ENCODE assay signal across 25 cellular contexts in genomic region chr11:95833378-95833777, GRCh38.
"Had no signal": no experiment of that assay in that cellular context is flagged by ENCODE, and none has a peak within 500 bp of the region (broad histone marks: within the 10 kb centered on the region; RNA-seq: fewer than 3 reads in every experiment).

No MANE protein-coding gene starts in this region.

- ATAC-seq: esophagus mucosa; gastrocnemius medialis; heart left ventricle; left cardiac atrium; natural killer cell; psoas muscle; right cardiac atrium; stimulated activated naive CD8-positive, alpha-beta T cell treated with anti-CD3 and anti-CD28 coated beads, Interleukin-15, amount 100 ng/mL, for 72 hours had no signal

- H3K4me1 Mint-ChIP-seq: endodermal cell had no signal

- H3K27ac Mint-ChIP-seq: endodermal cell had no signal

- H3K9me3 Mint-ChIP-seq: dendritic cell treated with granulocyte-macrophage colony-stimulating factor and Interleukin-4, amounts not matched to agents 40 ng/mL and 50 ng/mL, for 4 days; endodermal cell; natural killer cell; stimulated activated naive CD8-positive, alpha-beta T cell treated with anti-CD3 and anti-CD28 coated beads, Interleukin-15, amount 100 ng/mL, for 72 hours had no signal

- H3K27me3 Mint-ChIP-seq: dendritic cell treated with granulocyte-macrophage colony-stimulating factor and Interleukin-4, amounts not matched to agents 40 ng/mL and 50 ng/mL, for 4 days; stimulated activated naive CD8-positive, alpha-beta T cell treated with anti-CD3 and anti-CD28 coated beads, Interleukin-15, amount 100 ng/mL, for 72 hours had no signal

- H3K4me3 Mint-ChIP-seq: dendritic cell treated with granulocyte-macrophage colony-stimulating factor and Interleukin-4, amounts not matched to agents 40 ng/mL and 50 ng/mL, for 4 days; endodermal cell; natural killer cell; stimulated activated naive CD8-positive, alpha-beta T cell treated with anti-CD3 and anti-CD28 coated beads, Interleukin-15, amount 100 ng/mL, for 72 hours had no signal

- H3K9me3 ChIP-seq: colonic mucosa, gastrocnemius medialis, heart left ventricle, left ventricle myocardium inferior, lower lobe of right lung, ovary, psoas muscle, suprapubic skin, transverse colon, vagina had no signal

- DNase-seq: colonic mucosa; effector CD8-positive, alpha-beta T cell; endodermal cell; foreskin fibroblast; gastrocnemius medialis; heart left ventricle; kidney; left cardiac atrium; left ventricle myocardium inferior; lower lobe of right lung; natural killer cell; occipital lobe; ovary; posterior cingulate gyrus; psoas muscle; right cardiac atrium; stimulated activated CD4-positive, alpha-beta T cell treated with anti-CD3 and anti-CD28 coated beads, Interleukin-15, amount 100 ng/mL, for 24 hours; stimulated activated CD4-positive, alpha-beta T cell treated with anti-CD3 and anti-CD28 coated beads, Interleukin-2, amount 100 ng/mL, for 48 hours; stimulated activated naive CD4-positive, alpha-beta T cell; stimulated activated naive CD8-positive, alpha-beta T cell treated with anti-CD3 and anti-CD28 coated beads, Interleukin-15, amount 100 ng/mL, for 72 hours; transverse colon had no signal
